Comparison of ENCODE assay signal across 2 cellular contexts in the genomic region with DNA sequence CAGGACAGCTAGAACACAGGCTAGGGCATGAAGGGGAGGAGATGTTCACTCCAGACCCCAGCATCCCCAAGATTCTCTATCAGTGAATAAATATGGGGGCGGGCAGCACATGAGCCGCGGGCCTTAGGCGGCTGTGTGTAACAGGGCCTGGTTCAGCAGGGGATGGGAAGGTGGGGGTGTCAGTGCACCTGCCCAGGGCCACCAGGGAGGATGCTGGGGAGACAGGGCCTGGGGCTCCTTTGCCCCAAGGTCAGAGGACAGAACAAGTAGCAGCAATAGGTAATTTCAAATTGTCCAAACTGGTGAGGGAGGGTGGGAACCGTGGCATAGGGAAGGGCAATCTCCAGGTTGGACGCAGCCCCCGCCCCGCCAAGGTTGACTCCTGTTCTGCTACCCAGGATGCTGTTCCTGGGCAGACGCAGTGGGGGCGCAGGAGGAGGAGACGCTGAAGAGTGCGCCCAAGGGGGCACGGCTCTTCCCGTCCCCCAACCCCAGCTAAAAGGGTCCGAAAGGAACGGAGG.
TF ChIP-seq lines count a peak whose summit lies in the region.

No MANE protein-coding gene starts in this region.

TF ChIP-seq in HepG2, 621 proteins besides CTCF, POLR2A, EP300 and RAD21:
- TF ChIP-seq, protein P1, sequence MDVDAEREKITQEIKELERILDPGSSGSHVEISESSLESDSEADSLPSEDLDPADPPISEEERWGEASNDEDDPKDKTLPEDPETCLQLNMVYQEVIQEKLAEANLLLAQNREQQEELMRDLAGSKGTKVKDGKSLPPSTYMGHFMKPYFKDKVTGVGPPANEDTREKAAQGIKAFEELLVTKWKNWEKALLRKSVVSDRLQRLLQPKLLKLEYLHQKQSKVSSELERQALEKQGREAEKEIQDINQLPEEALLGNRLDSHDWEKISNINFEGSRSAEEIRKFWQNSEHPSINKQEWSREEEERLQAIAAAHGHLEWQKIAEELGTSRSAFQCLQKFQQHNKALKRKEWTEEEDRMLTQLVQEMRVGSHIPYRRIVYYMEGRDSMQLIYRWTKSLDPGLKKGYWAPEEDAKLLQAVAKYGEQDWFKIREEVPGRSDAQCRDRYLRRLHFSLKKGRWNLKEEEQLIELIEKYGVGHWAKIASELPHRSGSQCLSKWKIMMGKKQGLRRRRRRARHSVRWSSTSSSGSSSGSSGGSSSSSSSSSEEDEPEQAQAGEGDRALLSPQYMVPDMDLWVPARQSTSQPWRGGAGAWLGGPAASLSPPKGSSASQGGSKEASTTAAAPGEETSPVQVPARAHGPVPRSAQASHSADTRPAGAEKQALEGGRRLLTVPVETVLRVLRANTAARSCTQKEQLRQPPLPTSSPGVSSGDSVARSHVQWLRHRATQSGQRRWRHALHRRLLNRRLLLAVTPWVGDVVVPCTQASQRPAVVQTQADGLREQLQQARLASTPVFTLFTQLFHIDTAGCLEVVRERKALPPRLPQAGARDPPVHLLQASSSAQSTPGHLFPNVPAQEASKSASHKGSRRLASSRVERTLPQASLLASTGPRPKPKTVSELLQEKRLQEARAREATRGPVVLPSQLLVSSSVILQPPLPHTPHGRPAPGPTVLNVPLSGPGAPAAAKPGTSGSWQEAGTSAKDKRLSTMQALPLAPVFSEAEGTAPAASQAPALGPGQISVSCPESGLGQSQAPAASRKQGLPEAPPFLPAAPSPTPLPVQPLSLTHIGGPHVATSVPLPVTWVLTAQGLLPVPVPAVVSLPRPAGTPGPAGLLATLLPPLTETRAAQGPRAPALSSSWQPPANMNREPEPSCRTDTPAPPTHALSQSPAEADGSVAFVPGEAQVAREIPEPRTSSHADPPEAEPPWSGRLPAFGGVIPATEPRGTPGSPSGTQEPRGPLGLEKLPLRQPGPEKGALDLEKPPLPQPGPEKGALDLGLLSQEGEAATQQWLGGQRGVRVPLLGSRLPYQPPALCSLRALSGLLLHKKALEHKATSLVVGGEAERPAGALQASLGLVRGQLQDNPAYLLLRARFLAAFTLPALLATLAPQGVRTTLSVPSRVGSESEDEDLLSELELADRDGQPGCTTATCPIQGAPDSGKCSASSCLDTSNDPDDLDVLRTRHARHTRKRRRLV (CRISPR knock-in tag; IDR thresholded peaks at IDR 0.05): no peak
- TF ChIP-seq KDM2A (CRISPR knock-in tag; IDR thresholded peaks at IDR 0.05; ENCODE audit: borderline replicate concordance, low read depth) (no peak), ZNF317 (CRISPR knock-in tag; IDR thresholded peaks at IDR 0.05) (no peak), CREM (IDR thresholded peaks at IDR 0.05) (no peak), CREM (CRISPR knock-in tag; IDR thresholded peaks at IDR 0.05) (no peak), DMAP1 (CRISPR knock-in tag; IDR thresholded peaks at IDR 0.05) (no peak), NFYB (CRISPR knock-in tag; IDR thresholded peaks at IDR 0.05) (no peak), ZFP41 (CRISPR knock-in tag; IDR thresholded peaks at IDR 0.05; ENCODE audit: borderline replicate concordance) (no peak), CEBPB (IDR thresholded peaks at IDR 0.05; ENCODE audit: borderline replicate concordance, low read depth, low read length) (no peak)

TF ChIP-seq in H1, 55 proteins besides CTCF, POLR2A, EP300 and RAD21:
- TF ChIP-seq PHF8 (conservative IDR thresholded peaks at IDR 0.05; ENCODE audit: low read depth, low read length) (no peak), GTF2F1 (IDR thresholded peaks at IDR 0.05; ENCODE audit: borderline replicate concordance, low read depth, low read length) (no peak), SP1 (IDR thresholded peaks at IDR 0.05; ENCODE audit: low read depth, low read length) (no peak), TAF1 (IDR thresholded peaks at IDR 0.05; ENCODE audit: low read depth, low read length) (no peak), RFX5 (IDR thresholded peaks at IDR 0.05; ENCODE audit: borderline replicate concordance, low read depth, low read length) (no peak), TEAD4 (IDR thresholded peaks at IDR 0.05; ENCODE audit: low read depth, low read length) (no peak), CHD2 (IDR thresholded peaks at IDR 0.05; ENCODE audit: low read length) (no peak), HDAC2 (IDR thresholded peaks at IDR 0.05; ENCODE audit: borderline replicate concordance in 1 of 2, low read depth in 2 of 2, low read length in 2 of 2) (no peak)
- TF ChIP-seq, protein P2, sequence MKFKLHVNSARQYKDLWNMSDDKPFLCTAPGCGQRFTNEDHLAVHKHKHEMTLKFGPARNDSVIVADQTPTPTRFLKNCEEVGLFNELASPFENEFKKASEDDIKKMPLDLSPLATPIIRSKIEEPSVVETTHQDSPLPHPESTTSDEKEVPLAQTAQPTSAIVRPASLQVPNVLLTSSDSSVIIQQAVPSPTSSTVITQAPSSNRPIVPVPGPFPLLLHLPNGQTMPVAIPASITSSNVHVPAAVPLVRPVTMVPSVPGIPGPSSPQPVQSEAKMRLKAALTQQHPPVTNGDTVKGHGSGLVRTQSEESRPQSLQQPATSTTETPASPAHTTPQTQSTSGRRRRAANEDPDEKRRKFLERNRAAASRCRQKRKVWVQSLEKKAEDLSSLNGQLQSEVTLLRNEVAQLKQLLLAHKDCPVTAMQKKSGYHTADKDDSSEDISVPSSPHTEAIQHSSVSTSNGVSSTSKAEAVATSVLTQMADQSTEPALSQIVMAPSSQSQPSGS (IDR thresholded peaks at IDR 0.05; ENCODE audit: low read length): no peak
